Comparison of ENCODE assay signal across 1 cellular context in the genomic region with DNA sequence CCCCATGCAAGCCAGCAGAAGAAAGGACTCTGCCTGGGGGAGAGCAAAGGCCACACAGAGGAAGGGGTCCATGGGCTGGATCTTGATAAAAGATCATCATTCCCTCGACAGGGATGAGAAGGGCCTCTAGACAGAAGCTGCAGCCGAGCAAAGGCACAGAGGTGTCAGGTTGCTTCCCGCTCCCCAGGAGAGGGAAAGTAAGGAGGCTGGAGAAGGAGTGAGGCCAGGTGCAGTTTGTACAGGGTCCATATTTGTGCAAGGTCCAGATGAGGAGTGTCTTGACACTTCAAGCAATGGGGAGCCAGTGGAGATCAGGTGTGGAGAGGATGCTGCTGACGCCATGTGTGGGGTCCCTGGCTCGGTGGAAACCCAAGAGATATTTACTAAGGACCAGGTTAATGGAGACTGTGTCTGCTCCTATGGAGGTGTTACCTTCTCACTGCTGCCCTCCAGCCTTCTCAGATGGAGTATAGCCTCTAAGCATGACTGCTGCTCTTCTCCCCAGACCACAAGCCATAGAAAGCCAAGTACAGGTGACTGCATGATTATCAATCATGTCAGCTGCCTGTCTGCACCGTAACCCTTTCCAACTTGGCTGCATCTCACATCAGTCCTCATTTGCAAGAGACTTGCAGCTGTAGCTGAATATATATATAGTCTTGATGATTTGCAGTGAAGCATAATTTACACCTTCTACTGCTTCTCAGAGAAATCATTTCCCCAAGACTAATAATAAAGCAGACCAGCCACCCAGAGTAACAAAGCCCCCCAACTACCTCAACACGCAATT.
TF ChIP-seq lines count a peak whose summit lies in the region.

No MANE protein-coding gene starts in this region.

TF ChIP-seq in H1, 55 proteins besides CTCF, POLR2A, EP300 and RAD21:
- no peak for TF ChIP-seq RFX5 (IDR thresholded peaks at IDR 0.05; ENCODE audit: borderline replicate concordance, low read depth, low read length)
- TF ChIP-seq, protein P1, sequence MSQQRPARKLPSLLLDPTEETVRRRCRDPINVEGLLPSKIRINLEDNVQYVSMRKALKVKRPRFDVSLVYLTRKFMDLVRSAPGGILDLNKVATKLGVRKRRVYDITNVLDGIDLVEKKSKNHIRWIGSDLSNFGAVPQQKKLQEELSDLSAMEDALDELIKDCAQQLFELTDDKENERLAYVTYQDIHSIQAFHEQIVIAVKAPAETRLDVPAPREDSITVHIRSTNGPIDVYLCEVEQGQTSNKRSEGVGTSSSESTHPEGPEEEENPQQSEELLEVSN (IDR thresholded peaks at IDR 0.05), result peak; percentile 71; the same call in 1 of the 2 replicates
TF ChIP-seq in H1: peak in this region for 1.
